Comparison of ENCODE assay signal across 8 cellular contexts in genomic region chr4:157075811-157076577, GRCh38. TPM values are rescaled to one million over a fixed set of nuclear protein-coding genes. Genes with fewer than 3 reads are reported as not detected.
A peak's percentile ranks its signal among the peaks of the same experiment; 100 is the strongest.
DNase-seq lines count a peak whose midpoint lies in the region; ATAC-seq, FAIRE-seq and TF ChIP-seq lines count a peak whose summit lies in the region.

Gene GLRB (plus strand): TSS chr4:157076150. CDS start chr4:157078025, 1,875 bp downstream.

- TF ChIP-seq RAD21 in A549 (conservative IDR thresholded peaks at IDR 0.05 in 1 of 2, IDR thresholded peaks at IDR 0.05 in 1 of 2) = no peak

- ATAC-seq in A549 (peak; percentile 92 to 98), GM18909 (IDR thresholded peaks at IDR 0.05; ENCODE audit: poor library complexity, unreplicated experiment) (no peak)

- H3K4me3 Mint-ChIP-seq in brain = peak within 1 kb of the TSS; percentile 95 to 98 (median 96)

- no peaks in the 10 kb centered on the region for H3K9me3 ChIP-seq in A549
- no peaks in the 10 kb centered on the region for H3K9me3 ChIP-seq in iPS-15b (ENCODE audit: control insufficient read depth, insufficient read depth, low read length)

- CTCF ChIA-PET in A549 (lab: Yijun Ruan, JAX) = interaction anchor here (1.1 to 1.4 kb wide), 3 partner anchors 17 to 30 kb away, joined by 3 to 6 read pairs (median 3); no protein-coding TSS in a partner anchor

- peak within 1 kb of the TSS; percentile 67 to 88 for H3K27ac ChIP-seq in A549

- H3K27ac Mint-ChIP-seq in brain = peak within 1 kb of the TSS; percentile 25 to 93 (median 86)

- FAIRE-seq in A549 (lab: Jason Lieb, UNC) (no peak), HTR-8/SVneo (lab: Jason Lieb, UNC) (peak; percentile 55)

- H3K4me1 Mint-ChIP-seq in brain = peaks cover 18% of the 10 kb centered on the region

- H3K36me3 ChIP-seq in iPS-15b (ENCODE audit: control insufficient read depth, insufficient read depth, low read length) = no peaks in the 10 kb centered on the region

- H3K4me3 ChIP-seq in A549 (peak within 1 kb of the TSS; percentile 53), iPS-15b (ENCODE audit: low read depth, low read length) (peak within 1 kb of the TSS; percentile 76), skeletal muscle cell (ENCODE audit: low read depth, low read length) (peak within 1 kb of the TSS; percentile 72)

- no peaks in the 10 kb centered on the region for H3K9me3 Mint-ChIP-seq in brain

- TF ChIP-seq EP300 in A549 (IDR thresholded peaks at IDR 0.05) = no peak

- H3K27me3 ChIP-seq in iPS-15b (ENCODE audit: control insufficient read depth, insufficient read depth, low read length) = peaks cover 30% of the 10 kb centered on the region

- POLR2A ChIA-PET in A549 (lab: Yijun Ruan, JAX) = no interaction called here

- WGBS in A549 (ENCODE audit: missing lambda C conversion rate) = 21% methylated on average over 10 of the region's 84 CpGs

- DNase-seq in A549 (ENCODE audit: low read depth in 1 of 2, low spot score in 1 of 2) = peak; percentile 6 to 18
- peak; percentile 38 for DNase-seq in HTR-8/SVneo (ENCODE audit: insufficient read length, low spot score)
- DNase-seq in skeletal muscle cell (ENCODE audit: low read depth) = no peak
- no peak for DNase-seq in superior temporal gyrus (ENCODE audit: extremely low spot score)
- no peak for DNase-seq in RKO (ENCODE audit: low spot score)

- peaks cover 10% of the 10 kb centered on the region for H3K36me3 Mint-ChIP-seq in brain

- H3K27me3 Mint-ChIP-seq in brain = peaks cover 19% of the 10 kb centered on the region

- peak; percentile 23; the same call in 1 of the 2 replicates for TF ChIP-seq POLR2A in A549 (IDR thresholded peaks at IDR 0.05; ENCODE audit: low read length)

- TF ChIP-seq CTCF in A549 (IDR thresholded peaks at IDR 0.05) = no peak
- no peak for TF ChIP-seq CTCF in brain (conservative IDR thresholded peaks at IDR 0.05)

- H3K4me1 ChIP-seq in A549 (no peaks in the 10 kb centered on the region), iPS-15b (ENCODE audit: control insufficient read depth, insufficient read depth, low read length) (peaks cover 5% of the 10 kb centered on the region)

- no peak within 1 kb of the TSS for H3K9ac ChIP-seq in iPS-15b (ENCODE audit: low read depth, low read length)

- H3K4me2 ChIP-seq in A549 = peak within 1 kb of the TSS; percentile 70

TF ChIP-seq in A549, 52 proteins besides CTCF, POLR2A, EP300 and RAD21:
- TF ChIP-seq MAX (IDR thresholded peaks at IDR 0.05) = no peak
- no peak for TF ChIP-seq HOXB5 (CRISPR knock-in tag; IDR thresholded peaks at IDR 0.05)
- no peak for TF ChIP-seq CEBPB (IDR thresholded peaks at IDR 0.05)
- no peak for TF ChIP-seq MYC (IDR thresholded peaks at IDR 0.05; ENCODE audit: borderline replicate concordance, low read length)

RNA-seq across cellular contexts. Expression of gene GLRB, which starts in this region (rescaled TPM):
- polyA plus RNA-seq in A549 (2011; rRNA removed) = 2.7 and 3.1 TPM in 2 replicates
- 0.34 and 0.35 TPM in 2 replicates for polyA plus RNA-seq in A549 (2012; cell fraction: cytosol; rRNA removed)
- 0.31 and 0.53 TPM in 2 replicates for polyA plus RNA-seq in A549 (2012; cell fraction: nucleus; rRNA removed)
- 1.8 to 2.7 TPM (median 2.2 TPM) in 3 replicates for polyA plus RNA-seq in A549 (2017; fragmentation: RNase III; extraction: RNeasy Plus Mini Kit Qiagen cat#74134 plus additional on column Dnase treatment)
- 1.2 and 1.7 TPM in 2 replicates for polyA minus RNA-seq in A549 (2011; rRNA and poly(A)+ RNA removed)
- 7.2 TPM for polyA plus RNA-seq in brain (ENCODE audit: insufficient read depth, low read depth, low replicate concordance)

Comparison
In these comparisons a context has a peak if more than half of its experiments do, and no peak if none do; other contexts are left out.
1. DNase-seq: peak in A549 (2 of 2) and HTR-8/SVneo (single experiment); none in skeletal muscle cell (single experiment), superior temporal gyrus (single experiment) and RKO (single experiment).
2. Peak in every context shown above with its lines, with median percentiles within 50 percentile points of each other: H3K4me3 ChIP-seq.